In the genomic region with DNA sequence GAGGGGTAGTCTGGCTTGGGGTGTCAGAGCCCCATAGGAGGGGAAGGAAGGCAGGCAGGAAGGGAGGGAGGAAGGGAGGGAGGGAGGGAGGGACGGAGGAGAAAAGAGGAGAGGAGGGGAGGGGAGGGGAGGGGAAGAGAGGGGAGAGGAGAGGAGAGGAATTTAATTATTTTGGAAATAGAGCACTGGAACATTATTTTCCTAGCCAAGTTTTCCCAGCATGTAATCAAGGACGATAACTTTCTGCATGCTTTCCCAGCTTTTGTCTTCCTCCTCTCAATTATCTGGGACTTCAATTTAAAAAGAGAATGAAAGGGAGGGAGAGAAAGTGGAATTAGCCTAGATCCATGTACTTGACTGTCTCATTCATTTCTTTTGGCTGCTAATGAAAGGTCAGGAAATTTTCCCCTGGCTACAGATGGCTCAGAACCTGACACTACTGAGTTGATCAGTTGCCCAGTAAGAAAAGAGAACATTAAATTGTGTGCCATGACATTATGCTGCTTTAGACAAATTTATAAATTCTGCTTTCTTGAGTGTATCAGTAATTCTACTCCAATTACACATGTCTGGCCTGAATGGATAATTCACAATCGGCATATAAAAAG, we compare ENCODE assay signal across 24 cellular contexts.
"Had no signal": no experiment of that assay in that cellular context is flagged by ENCODE, and none has a peak within 500 bp of the region (broad histone marks: within the 10 kb centered on the region; RNA-seq: fewer than 3 reads in every experiment).

No MANE protein-coding gene starts in this region.

- H3K27ac ChIP-seq: ascending aorta, brain microvascular endothelial cell, neutrophil, prostate gland, suprapubic skin, upper lobe of right lung had no signal

- DNase-seq: activated CD4-positive, alpha-beta memory T cell treated with anti-CD3 and anti-CD28 coated beads, Interleukin-2, amount 10 ng/mL, durations not matched to agents 7 days and 5 days; activated CD4-positive, alpha-beta T cell treated with anti-CD3 and anti-CD28 coated beads for 1 hour; activated CD4-positive, alpha-beta T cell treated with anti-CD3 and anti-CD28 coated beads, Interleukin-2, amount 10 ng/mL, durations not matched to agents 7 days and 5 days; activated CD8-positive, alpha-beta memory T cell treated with anti-CD3 and anti-CD28 coated beads, Interleukin-2, amount 50 U/mL, for 48 hours; activated naive CD4-positive, alpha-beta T cell treated with Interleukin-2 at 50 U/mL for 16 hours; activated naive CD8-positive, alpha-beta T cell treated with anti-CD3 and anti-CD28 coated beads for 36 hours; activated T-cell treated with anti-CD3 and anti-CD28 coated beads, Interleukin-2, amount 50 U/mL, for 4 hours; brain microvascular endothelial cell; effector CD8-positive, alpha-beta T cell; glutamatergic neuron; islet precursor cell; left ventricle myocardium superior; naive B cell; nephron progenitor cell; retina; stimulated activated CD4-positive, alpha-beta T cell treated with anti-CD3 and anti-CD28 coated beads, Interleukin-1b, Interleukin-23, amount 100 ng/mL, for 48 hours; stimulated activated naive B cell treated with anti-CD40 and anti-IgM and Interleukin-4, amounts not matched to agents 10 μg/mL and 1 μg/mL and 100 μg/mL, for 72 hours; T-helper 2 cell; tibial artery; upper lobe of right lung had no signal
